In genomic region chr1:99639408-99639807, GRCh38 we compare ENCODE assay signal across 20 cellular contexts. TPM values are rescaled to one million over a fixed set of nuclear protein-coding genes. Genes with fewer than 3 reads are reported as not detected.
A peak's percentile ranks its signal among the peaks of the same experiment; 100 is the strongest.
DNase-seq lines count a peak whose midpoint lies in the region; ATAC-seq, FAIRE-seq and TF ChIP-seq lines count a peak whose summit lies in the region.
"Had no signal": no experiment of that assay in that cellular context is flagged by ENCODE, and none has a peak within 500 bp of the region (broad histone marks: within the 10 kb centered on the region; RNA-seq: fewer than 3 reads in every experiment).

No MANE protein-coding gene starts in this region.

- H3K9me3 ChIP-seq in left ventricle myocardium inferior (replicated peaks): no peaks in the 10 kb centered on the region
- H3K9me3 ChIP-seq in endothelial cell of umbilical vein (replicated peaks; ENCODE audit: control insufficient read depth, insufficient read depth, low read length): no peaks in the 10 kb centered on the region
- H3K9me3 ChIP-seq in uterus: no peaks in the 10 kb centered on the region

- no peak for FAIRE-seq in endothelial cell of umbilical vein (lab: Jason Lieb, UNC)
- FAIRE-seq: G401.6, GM12892, GM19239 had no signal

- H3K4me1 ChIP-seq in left ventricle myocardium inferior (peaks cover 50% of the 10 kb centered on the region), endothelial cell of umbilical vein (ENCODE audit: control insufficient read depth, extremely low read depth, insufficient read depth, low read length) (peaks cover 40% of the 10 kb centered on the region), uterus (peaks cover 0 to 6% of the 10 kb centered on the region in 2 donors)

- H3K27ac ChIP-seq in left ventricle myocardium inferior (replicated peaks) (peak overlapping the region; percentile 82), endothelial cell of umbilical vein (ENCODE audit: insufficient read depth, low read depth, low read length) (peak overlapping the region; percentile 77), uterus (peak overlapping the region; percentile 39 to 51)

- peak overlapping the region; percentile 50 for H3K9ac ChIP-seq in endothelial cell of umbilical vein (replicated peaks; ENCODE audit: extremely low read depth, insufficient read depth, low read length)

- TF ChIP-seq CTCF in left ventricle myocardium inferior (IDR thresholded peaks at IDR 0.05; ENCODE audit: borderline replicate concordance) (no peak), endothelial cell of umbilical vein (IDR thresholded peaks at IDR 0.05; ENCODE audit: extremely low read depth in 1 of 2, insufficient read depth in 1 of 2, low read depth in 1 of 2, low read length in 2 of 2) (no peak), uterus (IDR thresholded peaks at IDR 0.05) (no peak)

- no TSS peak for BruUV-seq in endothelial cell of umbilical vein (replicated peaks; lab: Mats Ljungman, UMichigan)

- H3K79me2 ChIP-seq in endothelial cell of umbilical vein (ENCODE audit: control insufficient read depth, insufficient read depth, low read length): no peaks in the 10 kb centered on the region

- CTCF ChIA-PET in endothelial cell of umbilical vein (lab: Charles Lee): interaction anchor here (0.6 to 2.4 kb wide), 7 partner anchors 13 to 159 kb away, joined by 3 to 9 read pairs (median 4); no protein-coding TSS in a partner anchor

- ATAC-seq in GM21447 (IDR thresholded peaks at IDR 0.05; ENCODE audit: unreplicated experiment): no peak
- ATAC-seq: GM23338, HCT116 had no signal

- dilution Hi-C loops in endothelial cell of umbilical vein (cut with MboI; ENCODE audit: extremely low pct_ligation_motif_present, low sequenced_read_pairs): no loop called here

- H3K4me3 ChIP-seq in left ventricle myocardium inferior (no peak overlapping the region), endothelial cell of umbilical vein (replicated peaks in 1 of 3; ENCODE audit: insufficient read depth in 1 of 3, low read depth in 1 of 3, low read length in 3 of 3) (no peak overlapping the region), uterus (no peak overlapping the region)
- H3K4me3 ChIP-seq: GM23338 had no signal

- TF ChIP-seq POLR2A in endothelial cell of umbilical vein (IDR thresholded peaks at IDR 0.05; ENCODE audit: low read depth, low read length) (no peak), uterus (IDR thresholded peaks at IDR 0.05) (no peak)

- H3K36me3 ChIP-seq in left ventricle myocardium inferior (no peaks in the 10 kb centered on the region), endothelial cell of umbilical vein (ENCODE audit: control insufficient read depth in 2 of 2, extremely low read depth in 1 of 2, insufficient read depth in 2 of 2, low read length in 2 of 2) (no peaks in the 10 kb centered on the region), uterus (no peaks in the 10 kb centered on the region)

- no peaks in the 10 kb centered on the region for H4K20me1 ChIP-seq in endothelial cell of umbilical vein (replicated peaks; ENCODE audit: control insufficient read depth, extremely low read depth, insufficient read depth, low read length)

- H3K9me1 ChIP-seq in endothelial cell of umbilical vein (replicated peaks; ENCODE audit: control insufficient read depth, extremely low read depth, insufficient read depth, low read length): no peaks in the 10 kb centered on the region

- POLR2A ChIA-PET in endothelial cell of umbilical vein (lab: Charles Lee): no interaction called here

- intact Hi-C loops in left ventricle myocardium inferior (cut with micrococcal nuclease) (no loop called here), cardiac septum (cut with DNase I) (loop anchor here (2.0 kb wide), 1 partner anchor 37 kb away; no protein-coding TSS in a partner anchor), endothelial cell of umbilical vein (cut with micrococcal nuclease) (no loop called here), uterus (cut with DNase I; ENCODE audit: low total_unique reads) (no loop called here)

- H3K27me3 ChIP-seq in left ventricle myocardium inferior (ENCODE audit: low read depth) (no peaks in the 10 kb centered on the region), endothelial cell of umbilical vein (ENCODE audit: control insufficient read depth in 2 of 2, insufficient read depth in 2 of 2, low read length in 2 of 2) (no peaks in the 10 kb centered on the region), uterus (no peaks in the 10 kb centered on the region)

- H3K4me2 ChIP-seq in endothelial cell of umbilical vein (ENCODE audit: insufficient read depth, low read length): peak overlapping the region; percentile 75
- H3K4me2 ChIP-seq: GM23338 had no signal

- no peak overlapping the region for H2AFZ ChIP-seq in endothelial cell of umbilical vein (ENCODE audit: low read depth, low read length)
- H2AFZ ChIP-seq: GM23338 had no signal

- no peak for DNase-seq in left ventricle myocardium inferior
- DNase-seq in cardiac septum (ENCODE audit: low spot score): no peak
- peak; percentile 53 for DNase-seq in NCI-H82 (lab: John Stamatoyannopoulos, UW)
- DNase-seq in endothelial cell of umbilical vein (ENCODE audit: low read depth, low spot score): no peak
- no peak for DNase-seq in uterus
- no peak for DNase-seq in medulla oblongata (ENCODE audit: extremely low spot score)
- DNase-seq: C1 segment of cervical spinal cord; Calu3; CD4-positive, alpha-beta memory T cell; COR-L47; DMS153; DND-41; H9 had no signal

TF ChIP-seq in endothelial cell of umbilical vein, 7 proteins besides CTCF, POLR2A, EP300 and RAD21:
- TF ChIP-seq POLR2AphosphoS5 (IDR thresholded peaks at IDR 0.05; ENCODE audit: insufficient read depth, low read depth, low read length) (no peak), EZH2 (IDR thresholded peaks at IDR 0.05; ENCODE audit: borderline replicate concordance, low read depth, low read length, severe bottlenecking) (no peak), JUN (IDR thresholded peaks at IDR 0.05; ENCODE audit: borderline replicate concordance, insufficient read depth, insufficient read length, low read depth) (no peak), FOS (IDR thresholded peaks at IDR 0.05; ENCODE audit: borderline replicate concordance, insufficient read depth, low read length) (no peak), MYC (IDR thresholded peaks at IDR 0.05; ENCODE audit: low read depth, low read length) (no peak), MAX (IDR thresholded peaks at IDR 0.05; ENCODE audit: insufficient read depth, insufficient read length) (no peak), GATA2 (IDR thresholded peaks at IDR 0.05; ENCODE audit: insufficient read depth, insufficient read length, low read depth, low read length) (no peak)
TF ChIP-seq in endothelial cell of umbilical vein: peak in this region for 0.

RNA-seq across cellular contexts. Expression of gene PALMD, which starts 6.5 kb away (rescaled TPM):
- total RNA-seq in left ventricle myocardium inferior: 123 TPM
- total RNA-seq in cardiac septum: 67.0 TPM
- total RNA-seq in endothelial cell of umbilical vein: 137 and 140 TPM in 2 replicates
- 40.2 and 52.6 TPM in 2 replicates for polyA plus RNA-seq in endothelial cell of umbilical vein
- 77.1 and 91.5 TPM in 2 replicates for polyA plus RNA-seq in endothelial cell of umbilical vein (2011; cell fraction: cytosol; rRNA removed)
- polyA plus RNA-seq in endothelial cell of umbilical vein (2011; cell fraction: nucleus; rRNA removed): 207 and 208 TPM in 2 replicates
- polyA plus RNA-seq in endothelial cell of umbilical vein (2012): 134 and 174 TPM in 2 replicates
- 100 and 108 TPM in 2 replicates for polyA minus RNA-seq in endothelial cell of umbilical vein
- 1.3 TPM for polyA minus RNA-seq in endothelial cell of umbilical vein (2011; cell fraction: cytosol; rRNA and poly(A)+ RNA removed)
- polyA minus RNA-seq in endothelial cell of umbilical vein (2011; cell fraction: nucleus; rRNA and poly(A)+ RNA removed): 278 and 328 TPM in 2 replicates
- 10 to 100 TPM; 17.8 to 64.3 (median 40.6) TPM for total RNA-seq in uterus
- total RNA-seq: A673; CD4-positive, alpha-beta memory T cell; GM23338; H9 had no signal
- polyA plus RNA-seq: CD4-positive, alpha-beta memory T cell; GM23338 had no signal
